Comparison of ENCODE assay signal across 14 cellular contexts in genomic region chr3:16102905-16103364, GRCh38.
DNase-seq lines count a peak whose midpoint lies in the region; ATAC-seq and TF ChIP-seq lines count a peak whose summit lies in the region.
"Had no signal": no experiment of that assay in that cellular context is flagged by ENCODE, and none has a peak within 500 bp of the region (broad histone marks: within the 10 kb centered on the region; RNA-seq: fewer than 3 reads in every experiment).

No MANE protein-coding gene starts in this region.

- no peak overlapping the region for H3K9ac ChIP-seq in colonic mucosa (ENCODE audit: low read depth in 2 of 2, low read length in 2 of 2)

- H3K4me1 ChIP-seq in mucosa of descending colon (ENCODE audit: low read depth): no peaks in the 10 kb centered on the region
- H3K4me1 ChIP-seq in colonic mucosa: no peaks in the 10 kb centered on the region

- H3K36me3 ChIP-seq in mucosa of descending colon (ENCODE audit: low read depth) (no peaks in the 10 kb centered on the region), colonic mucosa (no peaks in the 10 kb centered on the region)

- TF ChIP-seq CTCF in mucosa of descending colon (IDR thresholded peaks at IDR 0.05): no peak
- TF ChIP-seq CTCF in colonic mucosa (IDR thresholded peaks at IDR 0.05): no peak

- H3K27ac ChIP-seq in colonic mucosa: no peak overlapping the region

- H3K27me3 ChIP-seq in colonic mucosa: no peaks in the 10 kb centered on the region

- intact Hi-C loops in mucosa of descending colon (cut with DNase I, micrococcal nuclease) (no loop called here), colonic mucosa (cut with DNase I) (no loop called here)

- DNase-seq in Caki2 (ENCODE audit: low read depth) (peak; percentile 21), SW480 (ENCODE audit: low spot score) (peak; percentile 37), foreskin melanocyte (peak; percentile 74), skeletal muscle cell (ENCODE audit: low read depth) (peak; percentile 47), NCI-H1930 (lab: John Stamatoyannopoulos, UW) (no peak), mucosa of descending colon (no peak), colonic mucosa (no peak), T1000 (lab: John Stamatoyannopoulos, UW) (no peak)
- DNase-seq: glutamatergic neuron; MM.1S; NCI-H748 treated with DMSO at 0.1 percent for 48 hours; stimulated activated CD4-positive, alpha-beta T cell treated with anti-CD3 and anti-CD28 coated beads, Interleukin-15, amount 100 ng/mL, for 24 hours; stimulated activated naive CD8-positive, alpha-beta T cell treated with anti-CD3 and anti-CD28 coated beads, Interleukin-15, amount 100 ng/mL, for 72 hours; T-helper 17 cell had no signal

- H3K4me3 ChIP-seq in skeletal muscle cell (ENCODE audit: low read depth, low read length): no peak overlapping the region
- H3K4me3 ChIP-seq in mucosa of descending colon: no peak overlapping the region
- H3K4me3 ChIP-seq in colonic mucosa: no peak overlapping the region

- H3K9me3 ChIP-seq in mucosa of descending colon: no peaks in the 10 kb centered on the region
- H3K9me3 ChIP-seq in colonic mucosa: no peaks in the 10 kb centered on the region

- in situ Hi-C loops in Caki2 (cut with HindIII; ENCODE audit: low pct_unique_long_range_greater_than_20kb, low sequenced_read_pairs): no loop called here

- no peak for ATAC-seq in mucosa of descending colon
- ATAC-seq: stimulated activated naive CD8-positive, alpha-beta T cell treated with anti-CD3 and anti-CD28 coated beads, Interleukin-15, amount 100 ng/mL, for 72 hours; T-helper 17 cell had no signal

Comparison
In these comparisons a context has a peak if more than half of its experiments do, and no peak if none do; other contexts are left out.
1. DNase-seq: peak in Caki2 (single experiment), SW480 (single experiment), foreskin melanocyte (single experiment) and skeletal muscle cell (single experiment); none in NCI-H1930 (0 of 2), mucosa of descending colon (0 of 3), colonic mucosa (single experiment) and T1000 (single experiment).